In genomic region chr1:32272557-32273388, GRCh38 we compare ENCODE assay signal across 12 cellular contexts. TPM values are rescaled to one million over a fixed set of nuclear protein-coding genes. Genes with fewer than 3 reads are reported as not detected.
DNase-seq lines count a peak whose midpoint lies in the region; ATAC-seq and TF ChIP-seq lines count a peak whose summit lies in the region.
"Had no signal": no experiment of that assay in that cellular context is flagged by ENCODE, and none has a peak within 500 bp of the region (broad histone marks: within the 10 kb centered on the region; RNA-seq: fewer than 3 reads in every experiment).

No MANE protein-coding gene starts in this region.

- no peaks in the 10 kb centered on the region for H3K27me3 Mint-ChIP-seq in activated T-cell treated with anti-CD3 and anti-CD28 coated beads, Interleukin-2, amount 50 U/mL, for 24 hours

- peak overlapping the region; percentile 63 for H3K4me3 Mint-ChIP-seq in activated T-cell treated with anti-CD3 and anti-CD28 coated beads, Interleukin-2, amount 50 U/mL, for 24 hours

- H3K9me3 ChIP-seq in BLaER1: no peaks in the 10 kb centered on the region
- H3K9me3 ChIP-seq in HEK293 (ENCODE audit: control insufficient read depth, insufficient read depth, low read depth, low read length): no peaks in the 10 kb centered on the region
- H3K9me3 ChIP-seq in lung (ENCODE audit: control insufficient read depth in 2 of 2, insufficient read depth in 1 of 2, low read length in 1 of 2): no peaks in the 10 kb centered on the region
- H3K9me3 ChIP-seq: BE2C, vagina had no signal

- peak overlapping the region; percentile 65 for H3K27ac ChIP-seq in BLaER1
- no peak overlapping the region for H3K27ac ChIP-seq in HEK293 (ENCODE audit: extremely low read depth, low read depth, low read length)
- no peak overlapping the region for H3K27ac ChIP-seq in lung (ENCODE audit: low read depth in 1 of 2, low read length in 1 of 2)
- H3K27ac ChIP-seq: vagina had no signal

- H3K27ac Mint-ChIP-seq in activated T-cell treated with anti-CD3 and anti-CD28 coated beads, Interleukin-2, amount 50 U/mL, for 24 hours: peak overlapping the region; percentile 95

- peaks cover 32% of the 10 kb centered on the region for H3K4me1 ChIP-seq in BLaER1
- H3K4me1 ChIP-seq in HEK293 (ENCODE audit: control insufficient read depth, insufficient read depth, low read length): no peaks in the 10 kb centered on the region; the same call in 1 of the 2 replicates
- H3K4me1 ChIP-seq in lung (ENCODE audit: control insufficient read depth in 2 of 2, insufficient read depth in 2 of 2, low read length in 2 of 2): peaks cover 0 to 7% of the 10 kb centered on the region in 2 donors
- H3K4me1 ChIP-seq: BE2C, vagina had no signal

- peaks cover 32% of the 10 kb centered on the region for H3K36me3 ChIP-seq in BLaER1
- no peaks in the 10 kb centered on the region for H3K36me3 ChIP-seq in HEK293 (ENCODE audit: control insufficient read depth in 2 of 2, insufficient read depth in 1 of 2, low read length in 2 of 2)
- H3K36me3 ChIP-seq in lung (ENCODE audit: control insufficient read depth in 2 of 2, insufficient read depth in 2 of 2, low read length in 2 of 2): no peaks in the 10 kb centered on the region
- H3K36me3 ChIP-seq: BE2C, vagina had no signal

- CTCF ChIA-PET in HEK293 (lab: Yijun Ruan, JAX): no interaction called here

- H3K4me1 Mint-ChIP-seq in activated T-cell treated with anti-CD3 and anti-CD28 coated beads, Interleukin-2, amount 50 U/mL, for 24 hours (ENCODE audit: low read depth): peaks cover 61% of the 10 kb centered on the region

- peaks cover 61% of the 10 kb centered on the region for H3K36me3 Mint-ChIP-seq in activated T-cell treated with anti-CD3 and anti-CD28 coated beads, Interleukin-2, amount 50 U/mL, for 24 hours (ENCODE audit: low read depth)

- ATAC-seq in lung (ENCODE audit: insufficient read depth, low FRiP score): no peak
- ATAC-seq in GM18870 (IDR thresholded peaks at IDR 0.05; ENCODE audit: unreplicated experiment): no peak
- ATAC-seq in GM19397 (IDR thresholded peaks at IDR 0.05; ENCODE audit: unreplicated experiment): no peak

- no peak overlapping the region for H3K4me3 ChIP-seq in BLaER1
- no peak overlapping the region for H3K4me3 ChIP-seq in HEK293 (ENCODE audit: low read depth, low read length)
- H3K4me3 ChIP-seq in lung: no peak overlapping the region
- H3K4me3 ChIP-seq: vagina had no signal

- no peaks in the 10 kb centered on the region for H4K20me1 ChIP-seq in BLaER1

- H3K27me3 ChIP-seq in BLaER1 (no peaks in the 10 kb centered on the region), lung (ENCODE audit: control insufficient read depth, insufficient read depth) (no peaks in the 10 kb centered on the region)
- H3K27me3 ChIP-seq: vagina had no signal

- TF ChIP-seq CTCF in HEK293 (tag by site-specific recombination; IDR thresholded peaks at IDR 0.05) (no peak), lung (IDR thresholded peaks at IDR 0.05; ENCODE audit: control extremely low read depth, extremely low read depth) (peak; percentile 5)

- peak overlapping the region; percentile 70 for H3K4me2 ChIP-seq in BLaER1

- POLR2A ChIA-PET in HEK293 (lab: Yijun Ruan, JAX): interaction anchor here (1.0 kb wide), 1 partner anchor 63 kb away, joined by 5 read pairs; the partner anchor contains the start of gene MARCKSL1

- 81 to 83% methylated on average over 7 of the region's 7 CpGs for WGBS in lung, 2 donors

- no peaks in the 10 kb centered on the region for H3K9me3 Mint-ChIP-seq in activated T-cell treated with anti-CD3 and anti-CD28 coated beads, Interleukin-2, amount 50 U/mL, for 24 hours

- peak overlapping the region; percentile 50 for H3K9ac ChIP-seq in BLaER1

- DNase-seq in activated T-cell treated with anti-CD3 and anti-CD28 coated beads, Interleukin-2, amount 50 U/mL, for 24 hours: no peak
- DNase-seq in lung (ENCODE audit: low spot score) (no peak), medulla oblongata (ENCODE audit: extremely low spot score) (no peak), NCI-H2029 treated with DMSO at 0.1 percent for 48 hours (lab: John Stamatoyannopoulos, UW) (no peak)
- DNase-seq: BE2C, H7, NCI-H1694 had no signal

TF ChIP-seq in HEK293, 187 proteins besides CTCF, POLR2A, EP300 and RAD21 (continues in another document):
- no peak for TF ChIP-seq ZBTB44 (tag by site-specific recombination; IDR thresholded peaks at IDR 0.05)
- TF ChIP-seq ZNF404 (tag by site-specific recombination; IDR thresholded peaks at IDR 0.05): no peak
- no peak for TF ChIP-seq ZNF837 (tag by site-specific recombination; IDR thresholded peaks at IDR 0.05)
- peak; percentile 83 for TF ChIP-seq ZNF18 (tag by site-specific recombination; IDR thresholded peaks at IDR 0.05)
- no peak for TF ChIP-seq ZNF768 (tag by site-specific recombination; IDR thresholded peaks at IDR 0.05)
- no peak for TF ChIP-seq MZF1 (tag by site-specific recombination; IDR thresholded peaks at IDR 0.05; ENCODE audit: borderline replicate concordance)
- 0 out of 2 replicates have a peak, but pooled peaks have one; percentile 16 for TF ChIP-seq ZBTB20 (tag by site-specific recombination; IDR thresholded peaks at IDR 0.05)
- peak; percentile 62 for TF ChIP-seq PATZ1 (tag by site-specific recombination; IDR thresholded peaks at IDR 0.05)
- no peak; the same call in 1 of the 2 replicates for TF ChIP-seq PRDM4 (tag by site-specific recombination; IDR thresholded peaks at IDR 0.05)

RNA-seq across cellular contexts. Expression of gene HDAC1, which starts 19.1 kb away (rescaled TPM):
- 10 to 100 TPM; 66.2 to 90.4 TPM for total RNA-seq in lung
- polyA plus RNA-seq in lung: 10 to 100 TPM; 47.3 to 78.8 TPM

RNA-seq across cellular contexts. Expression of gene LCK, which starts 21.7 kb away (rescaled TPM):
- 1 to 10 TPM; 3.5 to 8.9 TPM for total RNA-seq in lung
- polyA plus RNA-seq in lung: 1 to 10 TPM; 2.4 to 5.0 TPM

RNA-seq across cellular contexts. Expression of gene FAM167B, which starts 25.8 kb away (rescaled TPM):
- 1 to 10 TPM; 2.6 to 5.4 TPM for total RNA-seq in lung
- polyA plus RNA-seq in lung: 10 to 100 TPM in 1 of 2 donors, 1 to 10 TPM in 1; 5.9 to 30.5 TPM

RNA-seq across cellular contexts. Expression of gene EIF3I, which starts 50.6 kb away (rescaled TPM):
- 100 to 1,000 TPM in 1 of 2 donors, 10 to 100 TPM in 1; 81.0 to 153 TPM for total RNA-seq in lung
- 100 to 1,000 TPM; 218 to 255 TPM for polyA plus RNA-seq in lung

RNA-seq across cellular contexts. Expression of gene TMEM234, which starts 50.6 kb away (rescaled TPM):
- 10 to 100 TPM; 29.8 to 30.2 TPM for total RNA-seq in lung
- 10 to 100 TPM; 17.1 to 17.5 TPM for polyA plus RNA-seq in lung
